Comparison of ENCODE assay signal across 8 cellular contexts in genomic region chr9:109779711-109780452, GRCh38. TPM values are rescaled to one million over a fixed set of nuclear protein-coding genes. Genes with fewer than 3 reads are reported as not detected.
DNase-seq lines count a peak whose midpoint lies in the region; ATAC-seq and TF ChIP-seq lines count a peak whose summit lies in the region.

TSS of gene PALM2AKAP2 (plus strand) at chr9:109780198. CDS start at chr9:109780489, 291 bp downstream.

- peaks cover 0 to 5% (median 2%) of the 10 kb centered on the region in 4 donors for H3K4me1 ChIP-seq in Peyer's patch

- H3K27ac ChIP-seq in Peyer's patch: peak within 1 kb of the TSS in 2 of 4 donors; percentile 25 to 39

- peak within 1 kb of the TSS; percentile 14 to 60 (median 38) for H3K4me3 ChIP-seq in Peyer's patch

- H3K4me3 Mint-ChIP-seq in activated CD4-positive, alpha-beta T cell treated with anti-CD3 and anti-CD28 coated beads, Interleukin-2, amount 10 ng/mL, durations not matched to agents 24 days and 14 days: peak within 1 kb of the TSS; percentile 73
- no peak within 1 kb of the TSS for H3K4me3 Mint-ChIP-seq in activated CD4-positive, alpha-beta T cell treated with anti-CD3 and anti-CD28 coated beads, Interleukin-2, amount 10 ng/mL, durations not matched to agents 7 days and 5 days

- no peak for TF ChIP-seq POLR2A in Peyer's patch (IDR thresholded peaks at IDR 0.05)

- TF ChIP-seq CTCF in Peyer's patch (IDR thresholded peaks at IDR 0.05): peak in 3 of 6 experiments; percentile 33 to 42 (median 34)

- no peaks in the 10 kb centered on the region for H3K36me3 Mint-ChIP-seq in activated CD4-positive, alpha-beta T cell treated with anti-CD3 and anti-CD28 coated beads, Interleukin-2, amount 10 ng/mL, durations not matched to agents 24 days and 14 days (ENCODE audit: low read depth)
- no peaks in the 10 kb centered on the region for H3K36me3 Mint-ChIP-seq in activated CD4-positive, alpha-beta T cell treated with anti-CD3 and anti-CD28 coated beads, Interleukin-2, amount 10 ng/mL, durations not matched to agents 7 days and 5 days (ENCODE audit: low read depth)

- peaks cover 4% of the 10 kb centered on the region for H3K4me1 Mint-ChIP-seq in activated CD4-positive, alpha-beta T cell treated with anti-CD3 and anti-CD28 coated beads, Interleukin-2, amount 10 ng/mL, durations not matched to agents 24 days and 14 days
- peaks cover 2% of the 10 kb centered on the region for H3K4me1 Mint-ChIP-seq in activated CD4-positive, alpha-beta T cell treated with anti-CD3 and anti-CD28 coated beads, Interleukin-2, amount 10 ng/mL, durations not matched to agents 7 days and 5 days

- POLR2A ChIA-PET in activated CD4-positive, alpha-beta T cell treated with anti-CD3 and anti-CD28 coated beads, Interleukin-2, amount 10 ng/mL, durations not matched to agents 7 days and 5 days (lab: Charles Lee): no interaction called here

- DNase-seq in activated CD4-positive, alpha-beta T cell treated with anti-CD3 and anti-CD28 coated beads, Interleukin-2, amount 10 ng/mL, durations not matched to agents 24 days and 14 days: peak; percentile 58
- DNase-seq in activated CD4-positive, alpha-beta T cell treated with anti-CD3 and anti-CD28 coated beads, Interleukin-2, amount 10 ng/mL, durations not matched to agents 7 days and 5 days: no peak
- DNase-seq in Peyer's patch (peak in 2 of 3 donors; percentile 52 to 68), fibroblast of gingiva (ENCODE audit: low read depth) (peak; percentile 69), mucosa of gallbladder (ENCODE audit: low spot score) (peak; percentile 22), NOMO-1 treated with dmso at 0.1 percent for 144 hours (lab: John Stamatoyannopoulos, UW; ENCODE audit: unreplicated experiment) (no peak)
- DNase-seq in stimulated activated CD4-positive, alpha-beta T cell treated with anti-CD3 and anti-CD28 coated beads, Interleukin-2, amount 100 ng/mL, for 48 hours: no peak

- CTCF ChIA-PET in activated CD4-positive, alpha-beta T cell treated with anti-CD3 and anti-CD28 coated beads, Interleukin-2, amount 10 ng/mL, durations not matched to agents 7 days and 5 days (lab: Charles Lee): no interaction called here

- H3K27ac Mint-ChIP-seq in activated CD4-positive, alpha-beta T cell treated with anti-CD3 and anti-CD28 coated beads, Interleukin-2, amount 10 ng/mL, durations not matched to agents 24 days and 14 days: peak within 1 kb of the TSS; percentile 29
- H3K27ac Mint-ChIP-seq in activated CD4-positive, alpha-beta T cell treated with anti-CD3 and anti-CD28 coated beads, Interleukin-2, amount 10 ng/mL, durations not matched to agents 7 days and 5 days: no peak within 1 kb of the TSS

- ATAC-seq in activated CD4-positive, CD25-positive, alpha-beta regulatory T cell treated with anti-CD3 and anti-CD28 coated beads, Interleukin-2, amount 50 U/mL, for 24 hours: no peak

- peaks cover 52% of the 10 kb centered on the region for H3K27me3 Mint-ChIP-seq in activated CD4-positive, alpha-beta T cell treated with anti-CD3 and anti-CD28 coated beads, Interleukin-2, amount 10 ng/mL, durations not matched to agents 24 days and 14 days
- H3K27me3 Mint-ChIP-seq in activated CD4-positive, alpha-beta T cell treated with anti-CD3 and anti-CD28 coated beads, Interleukin-2, amount 10 ng/mL, durations not matched to agents 7 days and 5 days: peaks cover 59% of the 10 kb centered on the region

- H3K27me3 ChIP-seq in Peyer's patch: no peaks in the 10 kb centered on the region

- intact Hi-C loops in activated CD4-positive, alpha-beta T cell treated with anti-CD3 and anti-CD28 coated beads, Interleukin-2, amount 10 ng/mL, durations not matched to agents 24 days and 14 days (cut with micrococcal nuclease): no loop called here

- no peaks in the 10 kb centered on the region for H3K9me3 ChIP-seq in Peyer's patch

- no peaks in the 10 kb centered on the region for H3K36me3 ChIP-seq in Peyer's patch

- H3K9me3 Mint-ChIP-seq in activated CD4-positive, alpha-beta T cell treated with anti-CD3 and anti-CD28 coated beads, Interleukin-2, amount 10 ng/mL, durations not matched to agents 24 days and 14 days: peaks cover 3% of the 10 kb centered on the region
- no peaks in the 10 kb centered on the region for H3K9me3 Mint-ChIP-seq in activated CD4-positive, alpha-beta T cell treated with anti-CD3 and anti-CD28 coated beads, Interleukin-2, amount 10 ng/mL, durations not matched to agents 7 days and 5 days

RNA-seq across cellular contexts. Expression of gene PALM2AKAP2, which starts in this region (rescaled TPM):
- total RNA-seq in activated CD4-positive, alpha-beta T cell treated with anti-CD3 and anti-CD28 coated beads, Interleukin-2, amount 10 ng/mL, durations not matched to agents 24 days and 14 days: 0.71 and 2.0 TPM in 2 replicates
- under 1 TPM in 1 of 2 experiments, not detected in 1; 0.19 TPM for total RNA-seq in activated CD4-positive, alpha-beta T cell treated with anti-CD3 and anti-CD28 coated beads, Interleukin-2, amount 10 ng/mL, durations not matched to agents 7 days and 5 days
- total RNA-seq in Peyer's patch: 1 to 10 TPM in 2 of 4 donors, not detected in 2; 1.9 to 3.3 TPM
- total RNA-seq in mucosa of gallbladder: 10.1 TPM

Comparison
In these comparisons a context has a peak if more than half of its experiments do, and no peak if none do; other contexts are left out.
1. DNase-seq: peak in activated CD4-positive, alpha-beta T cell treated with anti-CD3 and anti-CD28 coated beads, Interleukin-2, amount 10 ng/mL, durations not matched to agents 24 days and 14 days (single experiment), Peyer's patch (2 of 3), fibroblast of gingiva (single experiment) and mucosa of gallbladder (single experiment); none in activated CD4-positive, alpha-beta T cell treated with anti-CD3 and anti-CD28 coated beads, Interleukin-2, amount 10 ng/mL, durations not matched to agents 7 days and 5 days (single experiment), NOMO-1 treated with dmso at 0.1 percent for 144 hours (single experiment) and stimulated activated CD4-positive, alpha-beta T cell treated with anti-CD3 and anti-CD28 coated beads, Interleukin-2, amount 100 ng/mL, for 48 hours (0 of 2).